ENCODE assay signal across 28 cellular contexts in genomic region chr7:158139499-158139898, GRCh38.
"Had no signal": no experiment of that assay in that cellular context is flagged by ENCODE, and none has a peak within 500 bp of the region (broad histone marks: within the 10 kb centered on the region; RNA-seq: fewer than 3 reads in every experiment).

No MANE protein-coding gene starts in this region.

- DNase-seq: naive thymus-derived CD4-positive, alpha-beta T cell; natural killer cell; nucleus accumbens; psoas muscle; right cardiac atrium; small intestine; stimulated activated CD4-positive, alpha-beta T cell treated with anti-CD3 and anti-CD28 coated beads, Interleukin-15, amount 100 ng/mL, for 24 hours; stimulated activated CD4-positive, alpha-beta T cell treated with anti-CD3 and anti-CD28 coated beads, Interleukin-2, amount 100 ng/mL, for 24 hours; stimulated activated CD4-positive, alpha-beta T cell treated with anti-CD3 and anti-CD28 coated beads, Interleukin-2, amount 100 ng/mL, for 48 hours; stimulated activated CD4-positive, alpha-beta T cell treated with anti-CD3 and anti-CD28 coated beads, Interleukin-4, amount 100 ng/mL, for 24 hours; stimulated activated naive B cell treated with anti-CD40 and anti-IgM and Interleukin-4, amounts not matched to agents 10 μg/mL and 1 μg/mL and 100 μg/mL, for 72 hours; stimulated activated naive CD4-positive, alpha-beta T cell treated with Interleukin-2 at 50 U/mL for 16 hours; stomach; thyroid gland; trophoblast cell; upper lobe of left lung had no signal

- H3K79me2 ChIP-seq: parathyroid adenoma had no signal

- H3K4me1 Mint-ChIP-seq: naive thymus-derived CD4-positive, alpha-beta T cell; natural killer cell; nephron; stimulated activated effector memory CD8-positive, alpha-beta T cell treated with anti-CD3 and anti-CD28 coated beads, Interleukin-12 subunit alpha, Interleukin-12 subunit beta, amount 100 ng/mL, for 72 hours; stimulated activated naive B cell treated with anti-CD40 and anti-IgM and Interleukin-4, amounts not matched to agents 10 μg/mL and 1 μg/mL and 100 μg/mL, for 72 hours had no signal

- H3K4me3 Mint-ChIP-seq: naive thymus-derived CD4-positive, alpha-beta T cell; natural killer cell; nephron; neural crest cell; stimulated activated effector memory CD8-positive, alpha-beta T cell treated with anti-CD3 and anti-CD28 coated beads, Interleukin-12 subunit alpha, Interleukin-12 subunit beta, amount 100 ng/mL, for 72 hours; stimulated activated naive B cell treated with anti-CD40 and anti-IgM and Interleukin-4, amounts not matched to agents 10 μg/mL and 1 μg/mL and 100 μg/mL, for 72 hours; stimulated activated naive CD8-positive, alpha-beta T cell treated with anti-CD3 and anti-CD28 coated beads, Interleukin-15, Interleukin-2, amounts not matched to agents 100 ng/mL and 50 ng/mL, for 24 hours had no signal

- H3K36me3 Mint-ChIP-seq: naive thymus-derived CD4-positive, alpha-beta T cell; natural killer cell; stimulated activated effector memory CD8-positive, alpha-beta T cell treated with anti-CD3 and anti-CD28 coated beads, Interleukin-12 subunit alpha, Interleukin-12 subunit beta, amount 100 ng/mL, for 72 hours; stimulated activated naive B cell treated with anti-CD40 and anti-IgM and Interleukin-4, amounts not matched to agents 10 μg/mL and 1 μg/mL and 100 μg/mL, for 72 hours had no signal

- H3K27me3 Mint-ChIP-seq: progenitor cell of endocrine pancreas; stimulated activated naive B cell treated with anti-CD40 and anti-IgM and Interleukin-4, amounts not matched to agents 10 μg/mL and 1 μg/mL and 100 μg/mL, for 72 hours; stimulated activated naive CD8-positive, alpha-beta T cell treated with anti-CD3 and anti-CD28 coated beads, Interleukin-15, Interleukin-2, amounts not matched to agents 100 ng/mL and 50 ng/mL, for 24 hours had no signal

- H3K9me3 Mint-ChIP-seq: neural crest cell; stimulated activated effector memory CD8-positive, alpha-beta T cell treated with anti-CD3 and anti-CD28 coated beads, Interleukin-12 subunit alpha, Interleukin-12 subunit beta, amount 100 ng/mL, for 72 hours; stimulated activated naive CD8-positive, alpha-beta T cell treated with anti-CD3 and anti-CD28 coated beads, Interleukin-15, Interleukin-2, amounts not matched to agents 100 ng/mL and 50 ng/mL, for 24 hours had no signal

- H3K4me1 ChIP-seq: parathyroid adenoma, psoas muscle, stomach, thyroid gland, tibial nerve, upper lobe of left lung, vagina had no signal

- H3K4me3 ChIP-seq: psoas muscle, stomach, thoracic aorta, thyroid gland, tibial nerve, upper lobe of left lung, vagina had no signal

- FAIRE-seq: small intestine, urothelium cell line had no signal

- H3K27me3 ChIP-seq: neutrophil, stomach, thyroid gland, tibial nerve, upper lobe of left lung, vagina had no signal

- H3K27ac Mint-ChIP-seq: natural killer cell; nephron; progenitor cell of endocrine pancreas; stimulated activated effector memory CD8-positive, alpha-beta T cell treated with anti-CD3 and anti-CD28 coated beads, Interleukin-12 subunit alpha, Interleukin-12 subunit beta, amount 100 ng/mL, for 72 hours; stimulated activated naive B cell treated with anti-CD40 and anti-IgM and Interleukin-4, amounts not matched to agents 10 μg/mL and 1 μg/mL and 100 μg/mL, for 72 hours; stimulated activated naive CD8-positive, alpha-beta T cell treated with anti-CD3 and anti-CD28 coated beads, Interleukin-15, Interleukin-2, amounts not matched to agents 100 ng/mL and 50 ng/mL, for 24 hours had no signal

- H2AFZ ChIP-seq: parathyroid adenoma had no signal

- H3K27ac ChIP-seq: neutrophil, parathyroid adenoma, psoas muscle, stomach, thoracic aorta, thyroid gland, tibial nerve, upper lobe of left lung, vagina had no signal

- H3K9me3 ChIP-seq: psoas muscle, thoracic aorta, thyroid gland, vagina had no signal

- ATAC-seq: naive thymus-derived CD4-positive, alpha-beta T cell; natural killer cell; psoas muscle; right cardiac atrium; sciatic nerve; stimulated activated effector memory CD8-positive, alpha-beta T cell treated with anti-CD3 and anti-CD28 coated beads, Interleukin-12 subunit alpha, Interleukin-12 subunit beta, amount 100 ng/mL, for 72 hours; stimulated activated naive B cell treated with anti-CD40 and anti-IgM and Interleukin-4, amounts not matched to agents 10 μg/mL and 1 μg/mL and 100 μg/mL, for 72 hours had no signal

- H3K36me3 ChIP-seq: neutrophil, stomach, thoracic aorta, thyroid gland, tibial nerve, upper lobe of left lung, vagina had no signal

- H3K9ac ChIP-seq: parathyroid adenoma had no signal
